Comparison of ENCODE assay signal across 27 cellular contexts in the genomic region with DNA sequence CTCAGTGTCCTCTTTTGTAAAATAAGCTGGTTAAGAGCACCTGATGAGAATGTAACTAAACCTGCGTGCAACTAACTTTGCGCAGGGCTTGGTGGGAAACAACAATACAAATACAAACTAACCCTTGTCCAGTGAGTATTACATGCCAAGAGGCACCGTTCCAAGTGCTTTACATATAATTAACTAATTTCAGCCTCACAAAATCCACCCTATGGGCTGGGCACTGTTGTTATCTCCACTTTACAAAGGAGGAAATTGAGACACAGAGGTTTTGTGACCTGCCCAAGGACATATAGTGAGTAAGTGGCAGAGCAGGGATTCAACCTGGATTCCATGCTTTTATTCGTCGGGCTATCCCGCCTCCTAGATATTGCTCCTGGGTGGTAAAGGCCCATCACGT. TPM values are rescaled to one million over a fixed set of nuclear protein-coding genes. Genes with fewer than 3 reads are reported as not detected.
A peak's percentile ranks its signal among the peaks of the same experiment; 100 is the strongest.
DNase-seq lines count a peak whose midpoint lies in the region; ATAC-seq, FAIRE-seq and TF ChIP-seq lines count a peak whose summit lies in the region.
"Had no signal": no experiment of that assay in that cellular context is flagged by ENCODE, and none has a peak within 500 bp of the region (broad histone marks: within the 10 kb centered on the region; RNA-seq: fewer than 3 reads in every experiment).

No MANE protein-coding gene starts in this region.

- no peak for TF ChIP-seq RAD21 in HepG2 (CRISPR knock-in tag; IDR thresholded peaks at IDR 0.05)

- ATAC-seq in activated naive CD4-positive, alpha-beta T cell treated with anti-CD3 and anti-CD28 coated beads, Interleukin-2, amount 50 U/mL, for 72 hours, result no peak
- ATAC-seq in HepG2, result no peak
- ATAC-seq in natural killer cell treated with Interleukin-12 subunit alpha and Interleukin-12 subunit beta and Interleukin-15 and Interleukin-18, amount 100 ng/mL, for 72 hours, result no peak
- ATAC-seq: activated CD4-positive, alpha-beta T cell treated with anti-CD3 and anti-CD28 coated beads for 36 hours; activated T-cell treated with anti-CD3 and anti-CD28 coated beads, Interleukin-2, amount 50 U/mL, for 4 hours had no signal

- POLR2A ChIA-PET in HepG2 (lab: Yijun Ruan, JAX), result no interaction called here

- no peak overlapping the region for H3K9ac ChIP-seq in HepG2 (ENCODE audit: insufficient read depth, low read depth, low read length)
- no peak overlapping the region for H3K9ac ChIP-seq in mammary epithelial cell (ENCODE audit: insufficient read depth, low read length)
- no peak overlapping the region for H3K9ac ChIP-seq in GM23248

- H3K79me2 ChIP-seq in HepG2 (ENCODE audit: insufficient read depth, low read length), result no peaks in the 10 kb centered on the region
- no peaks in the 10 kb centered on the region for H3K79me2 ChIP-seq in mammary epithelial cell (ENCODE audit: insufficient read depth, low read length)
- H3K79me2 ChIP-seq in GM23248 (ENCODE audit: insufficient read depth), result no peaks in the 10 kb centered on the region

- no peak overlapping the region for H3K4me3 Mint-ChIP-seq in activated naive CD4-positive, alpha-beta T cell treated with anti-CD3 and anti-CD28 coated beads, Interleukin-2, amount 10 ng/mL, durations not matched to agents 7 days and 5 days
- H3K4me3 Mint-ChIP-seq in natural killer cell treated with Interleukin-12 subunit alpha and Interleukin-12 subunit beta and Interleukin-15 and Interleukin-18, amount 100 ng/mL, for 72 hours, result no peak overlapping the region
- no peak overlapping the region for H3K4me3 Mint-ChIP-seq in nephron progenitor cell
- H3K4me3 Mint-ChIP-seq: activated CD4-positive, alpha-beta T cell treated with anti-CD3 and anti-CD28 coated beads for 36 hours; activated T-cell treated with anti-CD3 and anti-CD28 coated beads, Interleukin-2, amount 50 U/mL, for 4 hours; HFFc6; nephron; stimulated activated naive CD8-positive, alpha-beta T cell treated with anti-CD3 and anti-CD28 coated beads, Interleukin-15, Interleukin-2, amounts not matched to agents 100 ng/mL and 50 ng/mL, for 24 hours had no signal

- H3K27me3 ChIP-seq in HepG2 (ENCODE audit: control insufficient read depth in 1 of 2, insufficient read depth in 2 of 2, low read length in 2 of 2) (no peaks in the 10 kb centered on the region), mammary epithelial cell (ENCODE audit: insufficient read depth, low read length) (no peaks in the 10 kb centered on the region), GM23248 (replicated peaks; ENCODE audit: insufficient read depth) (no peaks in the 10 kb centered on the region)
- H3K27me3 ChIP-seq: BE2C, ovary had no signal

- in situ Hi-C loops in HepG2 (cut with HindIII; ENCODE audit: extremely low pct_ligation_motif_present, low pct_unique_long_range_greater_than_20kb) (no loop called here), mammary epithelial cell (cut with MboI; ENCODE audit: low sequenced_read_pairs in 2 of 2) (no loop called here), GM23248 (cut with MboI) (no loop called here)

- H3K27ac Mint-ChIP-seq in activated naive CD4-positive, alpha-beta T cell treated with anti-CD3 and anti-CD28 coated beads, Interleukin-2, amount 50 U/mL, for 72 hours, result peak overlapping the region; percentile 33 to 42
- H3K27ac Mint-ChIP-seq in activated naive CD4-positive, alpha-beta T cell treated with anti-CD3 and anti-CD28 coated beads, Interleukin-2, amount 10 ng/mL, durations not matched to agents 7 days and 5 days, result no peak overlapping the region
- H3K27ac Mint-ChIP-seq in natural killer cell treated with Interleukin-12 subunit alpha and Interleukin-12 subunit beta and Interleukin-15 and Interleukin-18, amount 100 ng/mL, for 72 hours, result peak overlapping the region; percentile 40 to 62
- H3K27ac Mint-ChIP-seq in nephron progenitor cell, result no peak overlapping the region
- H3K27ac Mint-ChIP-seq: activated CD4-positive, alpha-beta T cell treated with anti-CD3 and anti-CD28 coated beads for 36 hours had no signal

- H3K9me3 Mint-ChIP-seq in activated naive CD4-positive, alpha-beta T cell treated with anti-CD3 and anti-CD28 coated beads, Interleukin-2, amount 50 U/mL, for 72 hours, result no peaks in the 10 kb centered on the region
- H3K9me3 Mint-ChIP-seq in activated naive CD4-positive, alpha-beta T cell treated with anti-CD3 and anti-CD28 coated beads, Interleukin-2, amount 10 ng/mL, durations not matched to agents 7 days and 5 days, result no peaks in the 10 kb centered on the region
- H3K9me3 Mint-ChIP-seq in natural killer cell treated with Interleukin-12 subunit alpha and Interleukin-12 subunit beta and Interleukin-15 and Interleukin-18, amount 100 ng/mL, for 72 hours, result no peaks in the 10 kb centered on the region
- H3K9me3 Mint-ChIP-seq in nephron progenitor cell, result no peaks in the 10 kb centered on the region
- H3K9me3 Mint-ChIP-seq: activated T-cell treated with anti-CD3 and anti-CD28 coated beads, Interleukin-2, amount 50 U/mL, for 4 hours; HFFc6; nephron; stimulated activated naive CD8-positive, alpha-beta T cell treated with anti-CD3 and anti-CD28 coated beads, Interleukin-15, Interleukin-2, amounts not matched to agents 100 ng/mL and 50 ng/mL, for 24 hours had no signal

- peaks cover 24 to 30% of the 10 kb centered on the region in 2 donors for H3K36me3 Mint-ChIP-seq in activated naive CD4-positive, alpha-beta T cell treated with anti-CD3 and anti-CD28 coated beads, Interleukin-2, amount 50 U/mL, for 72 hours
- H3K36me3 Mint-ChIP-seq in activated naive CD4-positive, alpha-beta T cell treated with anti-CD3 and anti-CD28 coated beads, Interleukin-2, amount 10 ng/mL, durations not matched to agents 7 days and 5 days, result peaks cover 66% of the 10 kb centered on the region
- peaks cover 24% of the 10 kb centered on the region for H3K36me3 Mint-ChIP-seq in natural killer cell treated with Interleukin-12 subunit alpha and Interleukin-12 subunit beta and Interleukin-15 and Interleukin-18, amount 100 ng/mL, for 72 hours
- peaks cover 37% of the 10 kb centered on the region for H3K36me3 Mint-ChIP-seq in nephron progenitor cell (ENCODE audit: low read depth)

- intact Hi-C loops in HepG2 (cut with micrococcal nuclease; ENCODE audit: unreplicated experiment), result no loop called here
- intact Hi-C loops in mammary epithelial cell (cut with micrococcal nuclease), result no loop called here

- H3K4me2 ChIP-seq in HepG2 (ENCODE audit: low read depth, low read length) (no peak overlapping the region), mammary epithelial cell (ENCODE audit: insufficient read depth, low read depth, low read length) (no peak overlapping the region), GM23248 (ENCODE audit: unreplicated experiment) (no peak overlapping the region)

- H3K9me3 ChIP-seq in HepG2 (ENCODE audit: low read length) (no peaks in the 10 kb centered on the region), mammary epithelial cell (replicated peaks; ENCODE audit: insufficient read depth, low read length) (no peaks in the 10 kb centered on the region), GM23248 (ENCODE audit: low read depth) (no peaks in the 10 kb centered on the region)
- H3K9me3 ChIP-seq: BE2C, ovary had no signal

- TF ChIP-seq POLR2A in HepG2 (IDR thresholded peaks at IDR 0.05; ENCODE audit: insufficient read depth in 1 of 2, low read depth in 2 of 2, low read length in 2 of 2), result no peak

- TF ChIP-seq CTCF in HepG2 (CRISPR knock-in tag; IDR thresholded peaks at IDR 0.05), result no peak
- TF ChIP-seq CTCF in mammary epithelial cell (conservative IDR thresholded peaks at IDR 0.05 in 1 of 2, IDR thresholded peaks at IDR 0.05 in 1 of 2; ENCODE audit: extremely low read depth in 1 of 2, insufficient read depth in 1 of 2, low read depth in 1 of 2, low read length in 2 of 2), result no peak
- TF ChIP-seq CTCF in nephron progenitor cell (IDR thresholded peaks at IDR 0.05), result no peak

- no peak for DNase-seq in activated naive CD4-positive, alpha-beta T cell treated with anti-CD3 and anti-CD28 coated beads, Interleukin-2, amount 50 U/mL, for 72 hours (ENCODE audit: low spot score in 2 of 2)
- no peak for DNase-seq in activated naive CD4-positive, alpha-beta T cell treated with anti-CD3 and anti-CD28 coated beads, Interleukin-2, amount 10 ng/mL, durations not matched to agents 7 days and 5 days
- no peak for DNase-seq in HepG2 (ENCODE audit: low spot score)
- DNase-seq in natural killer cell treated with Interleukin-12 subunit alpha and Interleukin-12 subunit beta and Interleukin-15 and Interleukin-18, amount 100 ng/mL, for 72 hours (ENCODE audit: low spot score), result no peak
- DNase-seq in mammary epithelial cell, result no peak
- DNase-seq in GM23248, result no peak
- no peak for DNase-seq in nephron progenitor cell
- DNase-seq in A172 (ENCODE audit: low spot score), result no peak
- DNase-seq: activated CD4-positive, alpha-beta T cell treated with anti-CD3 and anti-CD28 coated beads for 36 hours; activated naive CD4-positive, alpha-beta T cell treated with anti-CD3 and anti-CD28 coated beads, Interleukin-2, amount 50 U/mL, for 16 hours; activated T-cell treated with anti-CD3 and anti-CD28 coated beads, Interleukin-2, amount 50 U/mL, for 4 hours; anterior cingulate cortex; BE2C; caudate nucleus; dermis blood vessel endothelial cell; DMS79 treated with DMSO at 0.1 percent for 48 hours; HFFc6; kidney; NCI-H2171 treated with DMSO at 0.1 percent for 48 hours; NCI-H524 treated with DMSO at 0.1 percent for 48 hours; ovary; stimulated activated CD4-positive, alpha-beta T cell treated with anti-CD3 and anti-CD28 coated beads, Interleukin-12 subunit alpha, Interleukin-12 subunit beta, amount 100 ng/mL, for 4 hours; stimulated activated CD4-positive, alpha-beta T cell treated with anti-CD3 and anti-CD28 coated beads, Interleukin-4, amount 100 ng/mL, for 4 hours; trophoblast cell had no signal

- no peaks in the 10 kb centered on the region for H3K27me3 Mint-ChIP-seq in activated naive CD4-positive, alpha-beta T cell treated with anti-CD3 and anti-CD28 coated beads, Interleukin-2, amount 10 ng/mL, durations not matched to agents 7 days and 5 days
- no peaks in the 10 kb centered on the region for H3K27me3 Mint-ChIP-seq in natural killer cell treated with Interleukin-12 subunit alpha and Interleukin-12 subunit beta and Interleukin-15 and Interleukin-18, amount 100 ng/mL, for 72 hours
- H3K27me3 Mint-ChIP-seq in nephron progenitor cell (ENCODE audit: low read depth, poor library complexity), result no peaks in the 10 kb centered on the region
- H3K27me3 Mint-ChIP-seq: activated CD4-positive, alpha-beta T cell treated with anti-CD3 and anti-CD28 coated beads for 36 hours; stimulated activated naive CD8-positive, alpha-beta T cell treated with anti-CD3 and anti-CD28 coated beads, Interleukin-15, Interleukin-2, amounts not matched to agents 100 ng/mL and 50 ng/mL, for 24 hours had no signal

- no peak overlapping the region for H3K4me3 ChIP-seq in HepG2 (replicated peaks in 1 of 3; ENCODE audit: insufficient read depth in 1 of 3, low read depth in 2 of 3, low read length in 3 of 3)
- H3K4me3 ChIP-seq in mammary epithelial cell (replicated peaks in 1 of 3; ENCODE audit: insufficient read depth in 1 of 3, low read depth in 2 of 3, low read length in 3 of 3), result no peak overlapping the region
- H3K4me3 ChIP-seq in GM23248, result no peak overlapping the region
- H3K4me3 ChIP-seq: ovary had no signal

- peaks cover 25% of the 10 kb centered on the region for H3F3A ChIP-seq in GM23248 (ENCODE audit: insufficient read depth)

- H3K36me3 ChIP-seq in HepG2 (replicated peaks in 1 of 2; ENCODE audit: control insufficient read depth in 1 of 2, insufficient read depth in 2 of 2, low read length in 2 of 2), result peaks cover 9 to 48% of the 10 kb centered on the region in 2 experiments
- peaks cover 2% of the 10 kb centered on the region for H3K36me3 ChIP-seq in mammary epithelial cell (ENCODE audit: insufficient read depth, low read length)
- peaks cover 61% of the 10 kb centered on the region for H3K36me3 ChIP-seq in GM23248 (ENCODE audit: low read depth)
- H3K36me3 ChIP-seq: BE2C, ovary had no signal

- H4K20me1 ChIP-seq in HepG2 (ENCODE audit: insufficient read depth, low read length) (no peaks in the 10 kb centered on the region), mammary epithelial cell (ENCODE audit: insufficient read depth, low read length) (no peaks in the 10 kb centered on the region), GM23248 (ENCODE audit: insufficient read depth) (no peaks in the 10 kb centered on the region)

- BruUV-seq in HepG2 (replicated peaks; lab: Mats Ljungman, UMichigan), result TSS peak; percentile 29
- no TSS peak for BruUV-seq in mammary epithelial cell (replicated peaks; lab: Mats Ljungman, UMichigan)

- no peaks in the 10 kb centered on the region for H3K4me1 Mint-ChIP-seq in activated naive CD4-positive, alpha-beta T cell treated with anti-CD3 and anti-CD28 coated beads, Interleukin-2, amount 10 ng/mL, durations not matched to agents 7 days and 5 days
- H3K4me1 Mint-ChIP-seq in natural killer cell treated with Interleukin-12 subunit alpha and Interleukin-12 subunit beta and Interleukin-15 and Interleukin-18, amount 100 ng/mL, for 72 hours (ENCODE audit: low read depth in 2 of 2), result peaks cover 13 to 23% of the 10 kb centered on the region in 2 donors
- H3K4me1 Mint-ChIP-seq in nephron progenitor cell, result peaks cover 1% of the 10 kb centered on the region
- H3K4me1 Mint-ChIP-seq: activated CD4-positive, alpha-beta T cell treated with anti-CD3 and anti-CD28 coated beads for 36 hours had no signal

- H3K27ac ChIP-seq in HepG2 (ENCODE audit: extremely low read length, insufficient read depth, low read length), result no peak overlapping the region
- no peak overlapping the region for H3K27ac ChIP-seq in mammary epithelial cell (ENCODE audit: insufficient read depth, low read depth, low read length)
- no peak overlapping the region for H3K27ac ChIP-seq in GM23248
- H3K27ac ChIP-seq: ovary had no signal

- no peak for FAIRE-seq in HepG2 (lab: Jason Lieb, UNC)
- FAIRE-seq: kidney, RCC 7860 had no signal

- TF ChIP-seq EP300 in HepG2 (IDR thresholded peaks at IDR 0.05; ENCODE audit: low read depth in 2 of 2, low read length in 2 of 2) (no peak), HepG2 (CRISPR knock-in tag; IDR thresholded peaks at IDR 0.05; ENCODE audit: borderline replicate concordance) (no peak)

- dilution Hi-C loops in mammary epithelial cell (cut with HindIII; ENCODE audit: low sequenced_read_pairs), result loop anchor here (5.0 kb wide), 1 partner anchor 50 kb away; no protein-coding TSS in a partner anchor

- H3K4me1 ChIP-seq in HepG2 (ENCODE audit: insufficient read depth, low read length) (peaks cover 17% of the 10 kb centered on the region), mammary epithelial cell (ENCODE audit: insufficient read depth, low read length) (no peaks in the 10 kb centered on the region), GM23248 (ENCODE audit: insufficient read depth) (peaks cover 15% of the 10 kb centered on the region; the same call in 1 of the 2 replicates)
- H3K4me1 ChIP-seq: BE2C had no signal

- WGBS in HepG2 (ENCODE audit: low lambda C conversion rate), result 96% methylated on average over 7 of the region's 7 CpGs
- WGBS in mammary epithelial cell (ENCODE audit: low coverage, missing lambda C conversion rate), result 97% methylated on average over 7 of the region's 7 CpGs
- WGBS in GM23248 (ENCODE audit: low coverage in 1 of 2, low lambda C conversion rate in 2 of 2, missing lambda C conversion rate in 2 of 2), 2 experiments, result 93 to 94% methylated on average over 7 of the region's 7 CpGs

- no peaks in the 10 kb centered on the region for H3K9me2 ChIP-seq in GM23248 (ENCODE audit: insufficient read depth)

- H2AFZ ChIP-seq in HepG2 (ENCODE audit: low read length) (no peak overlapping the region), mammary epithelial cell (ENCODE audit: low read depth, low read length) (no peak overlapping the region), GM23248 (no peak overlapping the region)

- CTCF ChIA-PET in activated naive CD4-positive, alpha-beta T cell treated with anti-CD3 and anti-CD28 coated beads, Interleukin-2, amount 10 ng/mL, durations not matched to agents 7 days and 5 days (lab: Charles Lee), result interaction anchor here (2.4 kb wide), 1 partner anchor 9 kb away, joined by 18 read pairs; no protein-coding TSS in a partner anchor
- CTCF ChIA-PET in HepG2 (lab: Yijun Ruan, JAX; ENCODE audit: low intra/inter-chr PET ratio, low total read pairs) (no interaction called here), mammary epithelial cell (lab: Charles Lee; ENCODE audit: low non-redundant PET) (interaction anchor here (0.6 kb wide), 1 partner anchor 417 kb away, joined by 3 read pairs; no protein-coding TSS in a partner anchor)

RNA-seq across cellular contexts. Expression of a gene that starts 26.2 kb away (rescaled TPM):
- total RNA-seq in activated naive CD4-positive, alpha-beta T cell treated with anti-CD3 and anti-CD28 coated beads, Interleukin-2, amount 50 U/mL, for 72 hours, result 100 to 1,000 TPM; 221 to 276 TPM
- 26.2 and 29.8 TPM in 2 replicates for total RNA-seq in HepG2 (2016; rRNA removed; fragmentation: Illumina TruSeq; extraction: Trizol)
- total RNA-seq in HepG2 (2016; cell fraction: cytosol; rRNA removed; fragmentation: Illumina TruSeq; extraction: Trizol; ENCODE audit: low read depth), result 11.3 and 13.0 TPM in 2 replicates
- 22.8 and 24.5 TPM in 2 replicates for total RNA-seq in HepG2 (2016; cell fraction: insoluble cytoplasmic fraction; rRNA removed; fragmentation: Illumina TruSeq; extraction: Trizol)
- total RNA-seq in HepG2 (2016; cell fraction: membrane; rRNA removed; fragmentation: Illumina TruSeq; extraction: Trizol), result 28.9 and 33.7 TPM in 2 replicates
- total RNA-seq in HepG2 (2016; cell fraction: nucleus; rRNA removed; fragmentation: Illumina TruSeq; extraction: Trizol), result 16.2 and 22.2 TPM in 2 replicates
- 45.9 and 48.7 TPM in 2 replicates for polyA plus RNA-seq in HepG2 (2011; rRNA removed)
- 40.8 and 45.3 TPM in 2 replicates for polyA plus RNA-seq in HepG2 (2011; cell fraction: cytosol; rRNA removed)
- 57.3 and 59.8 TPM in 2 replicates for polyA plus RNA-seq in HepG2 (2011; cell fraction: nucleus; rRNA removed)
- polyA plus RNA-seq in HepG2 (2012), result 52.5 and 57.8 TPM in 2 replicates
- 16.8 and 17.8 TPM in 2 replicates for polyA plus RNA-seq in HepG2 (2016; cell fraction: cytosol; fragmentation: Illumina TruSeq; extraction: Trizol; ENCODE audit: low read depth)
- polyA plus RNA-seq in HepG2 (2016; cell fraction: insoluble cytoplasmic fraction; fragmentation: Illumina TruSeq; extraction: Trizol; ENCODE audit: low read depth), result 26.4 and 35.7 TPM in 2 replicates
- 31.5 and 33.1 TPM in 2 replicates for polyA plus RNA-seq in HepG2 (2016; cell fraction: membrane; fragmentation: Illumina TruSeq; extraction: Trizol; ENCODE audit: low read depth)
- polyA plus RNA-seq in HepG2 (2016; cell fraction: nucleus; fragmentation: Illumina TruSeq; extraction: Trizol; ENCODE audit: insufficient read depth, low read depth), result 29.8 and 34.0 TPM in 2 replicates
- 45.2 and 73.0 TPM in 2 replicates for polyA minus RNA-seq in HepG2 (2011; rRNA and poly(A)+ RNA removed; ENCODE audit: low replicate concordance)
- 45.8 and 51.1 TPM in 2 replicates for polyA minus RNA-seq in HepG2 (2011; cell fraction: cytosol; rRNA and poly(A)+ RNA removed)
- polyA minus RNA-seq in HepG2 (2011; cell fraction: nucleus; rRNA and poly(A)+ RNA removed), result 50.0 and 60.3 TPM in 2 replicates
- 100 to 1,000 TPM; 154 to 260 TPM for total RNA-seq in natural killer cell treated with Interleukin-12 subunit alpha and Interleukin-12 subunit beta and Interleukin-15 and Interleukin-18, amount 100 ng/mL, for 72 hours
- 100 to 1,000 TPM in 1 of 2 donors, 10 to 100 TPM in 1; 74.3 to 247 TPM for total RNA-seq in mammary epithelial cell
- 118 TPM for polyA plus RNA-seq in mammary epithelial cell
- polyA minus RNA-seq in mammary epithelial cell, result 137 TPM
- total RNA-seq in GM23248 (2014; rRNA removed; shearing (Covaris generic)), result 88.8 and 92.1 TPM in 2 replicates
- polyA plus RNA-seq in GM23248 (2016; fragmentation: Nextera tagmentation; extraction: Ambion mirVana), result 43.1 and 43.2 TPM in 2 replicates
- total RNA-seq in A172 (2014; rRNA removed; shearing (Covaris generic)), result 125 and 132 TPM in 2 replicates

RNA-seq across cellular contexts. Expression of a gene that starts 50.5 kb away (rescaled TPM):
- 100 to 1,000 TPM; 282 to 356 TPM for total RNA-seq in activated naive CD4-positive, alpha-beta T cell treated with anti-CD3 and anti-CD28 coated beads, Interleukin-2, amount 50 U/mL, for 72 hours
- 125 and 154 TPM in 2 replicates for total RNA-seq in HepG2 (2016; rRNA removed; fragmentation: Illumina TruSeq; extraction: Trizol)
- 13.0 and 15.5 TPM in 2 replicates for total RNA-seq in HepG2 (2016; cell fraction: cytosol; rRNA removed; fragmentation: Illumina TruSeq; extraction: Trizol; ENCODE audit: low read depth)
- total RNA-seq in HepG2 (2016; cell fraction: insoluble cytoplasmic fraction; rRNA removed; fragmentation: Illumina TruSeq; extraction: Trizol), result 125 and 156 TPM in 2 replicates
- total RNA-seq in HepG2 (2016; cell fraction: membrane; rRNA removed; fragmentation: Illumina TruSeq; extraction: Trizol), result 28.1 and 29.3 TPM in 2 replicates
- 84.2 and 86.1 TPM in 2 replicates for total RNA-seq in HepG2 (2016; cell fraction: nucleus; rRNA removed; fragmentation: Illumina TruSeq; extraction: Trizol)
- polyA plus RNA-seq in HepG2 (2011; rRNA removed), result 103 and 120 TPM in 2 replicates
- polyA plus RNA-seq in HepG2 (2011; cell fraction: cytosol; rRNA removed), result 124 and 134 TPM in 2 replicates
- polyA plus RNA-seq in HepG2 (2011; cell fraction: nucleus; rRNA removed), result 132 and 143 TPM in 2 replicates
- polyA plus RNA-seq in HepG2 (2012), result 69.6 and 82.1 TPM in 2 replicates
- polyA plus RNA-seq in HepG2 (2016; cell fraction: cytosol; fragmentation: Illumina TruSeq; extraction: Trizol; ENCODE audit: low read depth), result 9.6 and 11.8 TPM in 2 replicates
- 126 and 134 TPM in 2 replicates for polyA plus RNA-seq in HepG2 (2016; cell fraction: insoluble cytoplasmic fraction; fragmentation: Illumina TruSeq; extraction: Trizol; ENCODE audit: low read depth)
- polyA plus RNA-seq in HepG2 (2016; cell fraction: membrane; fragmentation: Illumina TruSeq; extraction: Trizol; ENCODE audit: low read depth), result 18.1 and 19.2 TPM in 2 replicates
- 81.8 and 98.3 TPM in 2 replicates for polyA plus RNA-seq in HepG2 (2016; cell fraction: nucleus; fragmentation: Illumina TruSeq; extraction: Trizol; ENCODE audit: insufficient read depth, low read depth)
- 67.1 and 157 TPM in 2 replicates for polyA minus RNA-seq in HepG2 (2011; rRNA and poly(A)+ RNA removed; ENCODE audit: low replicate concordance)
- 96.9 and 110 TPM in 2 replicates for polyA minus RNA-seq in HepG2 (2011; cell fraction: cytosol; rRNA and poly(A)+ RNA removed)
- polyA minus RNA-seq in HepG2 (2011; cell fraction: nucleus; rRNA and poly(A)+ RNA removed), result 81.6 and 116 TPM in 2 replicates
- total RNA-seq in natural killer cell treated with Interleukin-12 subunit alpha and Interleukin-12 subunit beta and Interleukin-15 and Interleukin-18, amount 100 ng/mL, for 72 hours, result 100 to 1,000 TPM; 271 to 398 TPM
- total RNA-seq in mammary epithelial cell, result 10 to 100 TPM in 1 of 2 donors, 1 to 10 TPM in 1; 9.6 to 32.5 TPM
- 59.7 TPM for polyA plus RNA-seq in mammary epithelial cell
- polyA minus RNA-seq in mammary epithelial cell, result 109 TPM
- 384 and 409 TPM in 2 replicates for total RNA-seq in GM23248 (2014; rRNA removed; shearing (Covaris generic))
- polyA plus RNA-seq in GM23248 (2016; fragmentation: Nextera tagmentation; extraction: Ambion mirVana), result 183 and 190 TPM in 2 replicates
- total RNA-seq in A172 (2014; rRNA removed; shearing (Covaris generic)), result 424 and 507 TPM in 2 replicates

Comparison
In these comparisons a context has a peak if more than half of its experiments do, and no peak if none do; other contexts are left out.
1. H3K27ac Mint-ChIP-seq: peak in activated naive CD4-positive, alpha-beta T cell treated with anti-CD3 and anti-CD28 coated beads, Interleukin-2, amount 50 U/mL, for 72 hours (2 of 2) and natural killer cell treated with Interleukin-12 subunit alpha and Interleukin-12 subunit beta and Interleukin-15 and Interleukin-18, amount 100 ng/mL, for 72 hours (2 of 2); none in activated naive CD4-positive, alpha-beta T cell treated with anti-CD3 and anti-CD28 coated beads, Interleukin-2, amount 10 ng/mL, durations not matched to agents 7 days and 5 days (single experiment) and nephron progenitor cell (single experiment).